ENCODE assay signal across 8 cellular contexts in genomic region chr19:6260912-6261636, GRCh38. TPM values are rescaled to one million over a fixed set of nuclear protein-coding genes. Genes with fewer than 3 reads are reported as not detected.
DNase-seq lines count a peak whose midpoint lies in the region; TF ChIP-seq lines count a peak whose summit lies in the region.

No MANE protein-coding gene starts in this region.

- intact Hi-C loops in ovary (cut with DNase I) = no loop called here

- peaks cover 73% of the 10 kb centered on the region for H3K36me3 ChIP-seq in endodermal cell (ENCODE audit: control insufficient read depth, insufficient read depth, low read length)
- no peaks in the 10 kb centered on the region for H3K36me3 ChIP-seq in ovary

- H3K9me3 ChIP-seq in endodermal cell (ENCODE audit: control insufficient read depth, low read length) (no peaks in the 10 kb centered on the region), ovary (no peaks in the 10 kb centered on the region)

- H3K9ac ChIP-seq in endodermal cell (ENCODE audit: extremely low read depth, low read length, poor library complexity, severe bottlenecking) = no peak overlapping the region

- H3K4me3 ChIP-seq in endodermal cell (ENCODE audit: low read length) (no peak overlapping the region), ovary (no peak overlapping the region)

- no peaks in the 10 kb centered on the region for H3K9me3 Mint-ChIP-seq in endodermal cell

- DNase-seq in NCI-H345 (lab: John Stamatoyannopoulos, UW) (peak; percentile 10), NCI-H345 treated with DMSO at 0.1 percent for 48 hours (lab: John Stamatoyannopoulos, UW; ENCODE audit: unreplicated experiment) (no peak), SK-MEL-5 (ENCODE audit: low read depth, low spot score) (peak; percentile 30), endodermal cell (peak; percentile 89), ovary (peak in 3 of 5 donors; percentile 31 to 59 (median 45)), NCI-H187 treated with DMSO at 0.1 percent for 48 hours (lab: John Stamatoyannopoulos, UW) (no peak), NCI-H1092 (lab: John Stamatoyannopoulos, UW) (no peak), GM19238 (ENCODE audit: insufficient read length, low spot score) (no peak)

- TF ChIP-seq EP300 in ovary (IDR thresholded peaks at IDR 0.05) = no peak

- H3K27ac ChIP-seq in endodermal cell (ENCODE audit: low read depth, low read length) (no peak overlapping the region), ovary (no peak overlapping the region)

- TF ChIP-seq CTCF in endodermal cell (conservative IDR thresholded peaks at IDR 0.05) = peak; percentile 79
- peak in 1 of 3 donors; percentile 17 for TF ChIP-seq CTCF in ovary (IDR thresholded peaks at IDR 0.05)

- H3K4me1 ChIP-seq in endodermal cell (ENCODE audit: control insufficient read depth, insufficient read depth, low read length) = no peaks in the 10 kb centered on the region
- H3K4me1 ChIP-seq in ovary (ENCODE audit: insufficient read depth) = peaks cover 10% of the 10 kb centered on the region

- WGBS in endodermal cell (ENCODE audit: insufficient coverage in 1 of 2, insufficient read length in 1 of 2), 2 experiments = 81 to 88% methylated on average over 9 to 30 of the region's 30 CpGs
- WGBS in ovary, 3 donors = 86 to 88% (median 86%) methylated on average over 22 to 30 of the region's 30 CpGs

- H3K27ac Mint-ChIP-seq in endodermal cell = no peak overlapping the region

- no peak overlapping the region for H3K4me3 Mint-ChIP-seq in endodermal cell

- TF ChIP-seq POLR2A in ovary (IDR thresholded peaks at IDR 0.05) = no peak

- no peaks in the 10 kb centered on the region for H3K27me3 ChIP-seq in endodermal cell (ENCODE audit: control insufficient read depth, insufficient read depth, low read length, poor library complexity, severe bottlenecking)
- H3K27me3 ChIP-seq in ovary = no peaks in the 10 kb centered on the region

- no peaks in the 10 kb centered on the region for H3K4me1 Mint-ChIP-seq in endodermal cell

- peaks cover 64% of the 10 kb centered on the region for H3K36me3 Mint-ChIP-seq in endodermal cell (ENCODE audit: low read depth)

- in situ Hi-C loops in SK-MEL-5 (cut with HindIII; ENCODE audit: low pct_unique_long_range_greater_than_20kb, low sequenced_read_pairs) = no loop called here

- no peaks in the 10 kb centered on the region for H3K27me3 Mint-ChIP-seq in endodermal cell (ENCODE audit: insufficient read depth)

RNA-seq across cellular contexts. Expression of gene MLLT1, which starts 18.7 kb away (rescaled TPM):
- total RNA-seq in SK-MEL-5 (2014; rRNA removed; shearing (Covaris generic)) = 5.8 and 6.4 TPM in 2 replicates
- polyA plus RNA-seq in SK-MEL-5 (2015; cell fraction: cytosol; rRNA removed) = 33.3 and 42.7 TPM in 2 replicates
- 28.5 and 35.8 TPM in 2 replicates for polyA plus RNA-seq in SK-MEL-5 (2015; cell fraction: nucleus; rRNA removed)
- total RNA-seq in endodermal cell = 10 to 100 TPM; 50.1 to 51.8 TPM
- 57.3 TPM for polyA plus RNA-seq in endodermal cell (2013, experiment 1 of 2)
- polyA plus RNA-seq in endodermal cell (2013, experiment 2 of 2) = 47.7 TPM
- 100 to 1,000 TPM in 3 of 7 donors, 10 to 100 TPM in 4; 16.3 to 116 (median 95.8) TPM for total RNA-seq in ovary
- 10 to 100 TPM; 11.1 to 43.7 TPM for polyA plus RNA-seq in ovary

Comparison
In these comparisons a context has a peak if more than half of its experiments do, and no peak if none do; other contexts are left out.
1. DNase-seq: peak in NCI-H345 (single experiment), SK-MEL-5 (single experiment), endodermal cell (single experiment) and ovary (3 of 5); none in NCI-H345 treated with DMSO at 0.1 percent for 48 hours (single experiment), NCI-H187 treated with DMSO at 0.1 percent for 48 hours (single experiment), NCI-H1092 (single experiment) and GM19238 (single experiment).